Comparison of ENCODE assay signal across 1 cellular context in the genomic region with DNA sequence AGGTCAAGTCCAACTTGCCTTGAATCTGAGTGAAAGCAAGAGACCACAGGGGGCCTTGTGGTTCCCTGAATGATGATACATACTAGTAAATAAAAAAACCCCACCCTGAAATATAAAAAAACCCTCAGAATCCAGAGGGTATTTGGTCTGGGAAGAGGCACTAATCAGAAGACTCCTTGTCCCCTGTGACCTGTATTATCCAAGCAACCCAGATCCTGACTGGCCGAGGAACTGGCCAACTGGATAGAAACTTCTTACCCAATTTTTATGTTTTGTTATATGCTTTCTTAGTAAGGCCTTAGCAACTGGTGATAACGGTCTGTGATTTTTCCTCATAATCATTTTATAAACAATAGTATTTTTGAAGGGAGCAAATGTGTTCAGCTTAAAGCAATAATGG.
TF ChIP-seq lines count a peak whose summit lies in the region.

No MANE protein-coding gene starts in this region.

TF ChIP-seq in HepG2, 621 proteins besides CTCF, POLR2A, EP300 and RAD21 (continued from another document):
- TF ChIP-seq, protein P1, sequence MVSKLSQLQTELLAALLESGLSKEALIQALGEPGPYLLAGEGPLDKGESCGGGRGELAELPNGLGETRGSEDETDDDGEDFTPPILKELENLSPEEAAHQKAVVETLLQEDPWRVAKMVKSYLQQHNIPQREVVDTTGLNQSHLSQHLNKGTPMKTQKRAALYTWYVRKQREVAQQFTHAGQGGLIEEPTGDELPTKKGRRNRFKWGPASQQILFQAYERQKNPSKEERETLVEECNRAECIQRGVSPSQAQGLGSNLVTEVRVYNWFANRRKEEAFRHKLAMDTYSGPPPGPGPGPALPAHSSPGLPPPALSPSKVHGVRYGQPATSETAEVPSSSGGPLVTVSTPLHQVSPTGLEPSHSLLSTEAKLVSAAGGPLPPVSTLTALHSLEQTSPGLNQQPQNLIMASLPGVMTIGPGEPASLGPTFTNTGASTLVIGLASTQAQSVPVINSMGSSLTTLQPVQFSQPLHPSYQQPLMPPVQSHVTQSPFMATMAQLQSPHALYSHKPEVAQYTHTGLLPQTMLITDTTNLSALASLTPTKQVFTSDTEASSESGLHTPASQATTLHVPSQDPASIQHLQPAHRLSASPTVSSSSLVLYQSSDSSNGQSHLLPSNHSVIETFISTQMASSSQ (IDR thresholded peaks at IDR 0.05; ENCODE audit: low read depth): no peak
- TF ChIP-seq, protein P1 (CRISPR knock-in tag; IDR thresholded peaks at IDR 0.05; ENCODE audit: borderline replicate concordance): no peak
- TF ChIP-seq, protein P2, sequence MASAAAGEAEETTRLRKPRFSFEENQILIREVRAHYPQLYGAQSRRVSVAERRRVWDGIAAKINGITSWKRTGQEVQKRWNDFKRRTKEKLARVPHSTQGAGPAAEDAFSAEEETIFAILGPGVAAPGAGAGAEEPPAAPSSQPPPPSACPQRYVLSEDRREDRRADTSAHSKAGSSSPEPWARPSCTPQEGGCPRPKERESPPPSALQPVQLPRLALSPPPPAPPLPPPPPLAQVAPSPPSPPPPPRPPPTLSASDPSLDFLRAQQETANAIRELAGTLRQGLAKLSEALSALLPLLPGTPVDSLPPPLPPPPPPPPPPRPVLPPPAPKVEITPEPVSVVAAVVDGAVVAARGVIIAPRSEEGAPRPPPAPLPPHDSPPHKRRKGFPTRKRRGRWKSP (CRISPR knock-in tag; IDR thresholded peaks at IDR 0.05): no peak
- TF ChIP-seq ZNF263 (CRISPR knock-in tag; IDR thresholded peaks at IDR 0.05): no peak
- no peak for TF ChIP-seq MAFG (CRISPR knock-in tag; IDR thresholded peaks at IDR 0.05)
- no peak for TF ChIP-seq ZNF773 (CRISPR knock-in tag; IDR thresholded peaks at IDR 0.05; ENCODE audit: borderline replicate concordance)
- no peak for TF ChIP-seq HOXA7 (CRISPR knock-in tag; IDR thresholded peaks at IDR 0.05)
- no peak for TF ChIP-seq HDAC1 (CRISPR knock-in tag; IDR thresholded peaks at IDR 0.05)
- TF ChIP-seq, protein P3, sequence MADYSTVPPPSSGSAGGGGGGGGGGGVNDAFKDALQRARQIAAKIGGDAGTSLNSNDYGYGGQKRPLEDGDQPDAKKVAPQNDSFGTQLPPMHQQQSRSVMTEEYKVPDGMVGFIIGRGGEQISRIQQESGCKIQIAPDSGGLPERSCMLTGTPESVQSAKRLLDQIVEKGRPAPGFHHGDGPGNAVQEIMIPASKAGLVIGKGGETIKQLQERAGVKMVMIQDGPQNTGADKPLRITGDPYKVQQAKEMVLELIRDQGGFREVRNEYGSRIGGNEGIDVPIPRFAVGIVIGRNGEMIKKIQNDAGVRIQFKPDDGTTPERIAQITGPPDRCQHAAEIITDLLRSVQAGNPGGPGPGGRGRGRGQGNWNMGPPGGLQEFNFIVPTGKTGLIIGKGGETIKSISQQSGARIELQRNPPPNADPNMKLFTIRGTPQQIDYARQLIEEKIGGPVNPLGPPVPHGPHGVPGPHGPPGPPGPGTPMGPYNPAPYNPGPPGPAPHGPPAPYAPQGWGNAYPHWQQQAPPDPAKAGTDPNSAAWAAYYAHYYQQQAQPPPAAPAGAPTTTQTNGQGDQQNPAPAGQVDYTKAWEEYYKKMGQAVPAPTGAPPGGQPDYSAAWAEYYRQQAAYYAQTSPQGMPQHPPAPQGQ (CRISPR knock-in tag; IDR thresholded peaks at IDR 0.05; ENCODE audit: borderline replicate concordance): no peak
- TF ChIP-seq, protein P4, sequence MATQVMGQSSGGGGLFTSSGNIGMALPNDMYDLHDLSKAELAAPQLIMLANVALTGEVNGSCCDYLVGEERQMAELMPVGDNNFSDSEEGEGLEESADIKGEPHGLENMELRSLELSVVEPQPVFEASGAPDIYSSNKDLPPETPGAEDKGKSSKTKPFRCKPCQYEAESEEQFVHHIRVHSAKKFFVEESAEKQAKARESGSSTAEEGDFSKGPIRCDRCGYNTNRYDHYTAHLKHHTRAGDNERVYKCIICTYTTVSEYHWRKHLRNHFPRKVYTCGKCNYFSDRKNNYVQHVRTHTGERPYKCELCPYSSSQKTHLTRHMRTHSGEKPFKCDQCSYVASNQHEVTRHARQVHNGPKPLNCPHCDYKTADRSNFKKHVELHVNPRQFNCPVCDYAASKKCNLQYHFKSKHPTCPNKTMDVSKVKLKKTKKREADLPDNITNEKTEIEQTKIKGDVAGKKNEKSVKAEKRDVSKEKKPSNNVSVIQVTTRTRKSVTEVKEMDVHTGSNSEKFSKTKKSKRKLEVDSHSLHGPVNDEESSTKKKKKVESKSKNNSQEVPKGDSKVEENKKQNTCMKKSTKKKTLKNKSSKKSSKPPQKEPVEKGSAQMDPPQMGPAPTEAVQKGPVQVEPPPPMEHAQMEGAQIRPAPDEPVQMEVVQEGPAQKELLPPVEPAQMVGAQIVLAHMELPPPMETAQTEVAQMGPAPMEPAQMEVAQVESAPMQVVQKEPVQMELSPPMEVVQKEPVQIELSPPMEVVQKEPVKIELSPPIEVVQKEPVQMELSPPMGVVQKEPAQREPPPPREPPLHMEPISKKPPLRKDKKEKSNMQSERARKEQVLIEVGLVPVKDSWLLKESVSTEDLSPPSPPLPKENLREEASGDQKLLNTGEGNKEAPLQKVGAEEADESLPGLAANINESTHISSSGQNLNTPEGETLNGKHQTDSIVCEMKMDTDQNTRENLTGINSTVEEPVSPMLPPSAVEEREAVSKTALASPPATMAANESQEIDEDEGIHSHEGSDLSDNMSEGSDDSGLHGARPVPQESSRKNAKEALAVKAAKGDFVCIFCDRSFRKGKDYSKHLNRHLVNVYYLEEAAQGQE (IDR thresholded peaks at IDR 0.05; ENCODE audit: borderline replicate concordance in 1 of 2, low read depth in 1 of 2, low read length in 2 of 2): no peak
- no peak for TF ChIP-seq MTF2 (CRISPR knock-in tag; IDR thresholded peaks at IDR 0.05; ENCODE audit: borderline replicate concordance)
- TF ChIP-seq TRIM24 (CRISPR knock-in tag; IDR thresholded peaks at IDR 0.05): no peak
- TF ChIP-seq ZNF382 (CRISPR knock-in tag; IDR thresholded peaks at IDR 0.05; ENCODE audit: borderline replicate concordance): no peak
- TF ChIP-seq GABPA (IDR thresholded peaks at IDR 0.05; ENCODE audit: low read depth, low read length): no peak
- TF ChIP-seq GABPA (CRISPR knock-in tag; IDR thresholded peaks at IDR 0.05; ENCODE audit: low read depth): no peak
